ENCODE assay signal across 8 cellular contexts in genomic region chr2:98608962-98609604, GRCh38. TPM values are rescaled to one million over a fixed set of nuclear protein-coding genes. Genes with fewer than 3 reads are reported as not detected.
DNase-seq lines count a peak whose midpoint lies in the region; ATAC-seq and TF ChIP-seq lines count a peak whose summit lies in the region.

No MANE protein-coding gene starts in this region.

- peak overlapping the region; percentile 91 for H3K9ac ChIP-seq in OCI-LY3 (ENCODE audit: low read length)

- H4K20me1 ChIP-seq in OCI-LY3 (ENCODE audit: insufficient read depth, low read length): peaks cover 26% of the 10 kb centered on the region

- H3K9me3 ChIP-seq in OCI-LY3 (ENCODE audit: insufficient read depth, low read length) (no peaks in the 10 kb centered on the region), right lobe of liver (no peaks in the 10 kb centered on the region), tibial nerve (no peaks in the 10 kb centered on the region)

- peaks cover 34% of the 10 kb centered on the region for H3K4me1 ChIP-seq in OCI-LY3 (ENCODE audit: low read length)
- H3K4me1 ChIP-seq in right lobe of liver: peaks cover 0 to 34% (median 14%) of the 10 kb centered on the region in 4 donors
- H3K4me1 ChIP-seq in tibial nerve: peaks cover 0 to 68% (median 38%) of the 10 kb centered on the region in 4 donors

- H3K79me2 ChIP-seq in OCI-LY3 (ENCODE audit: low read length): peaks cover 74% of the 10 kb centered on the region

- H3K27me3 ChIP-seq in OCI-LY3 (ENCODE audit: low read depth, low read length) (no peaks in the 10 kb centered on the region), right lobe of liver (no peaks in the 10 kb centered on the region), tibial nerve (no peaks in the 10 kb centered on the region)

- H3K4me3 ChIP-seq in AG09309 (ENCODE audit: control insufficient read depth, low read depth, low read length) (peak overlapping the region; percentile 96), OCI-LY3 (ENCODE audit: low read length) (peak overlapping the region; percentile 91), coronary artery (peak overlapping the region; percentile 99), right lobe of liver (peak overlapping the region; percentile 90 to 95 (median 92)), tibial nerve (peak overlapping the region; percentile 63 to 87 (median 78))

- 3% methylated on average over 18 of the region's 29 CpGs for WGBS in right lobe of liver (ENCODE audit: insufficient coverage, low coverage, low lambda C conversion rate, missing lambda C conversion rate)
- WGBS in tibial nerve, 2 donors: 1 to 2% methylated on average over 24 to 29 of the region's 29 CpGs

- no peak for TF ChIP-seq CTCF in AG09309 (IDR thresholded peaks at IDR 0.05; ENCODE audit: control insufficient read depth, insufficient read depth, low read depth, low read length, missing control alignments)
- TF ChIP-seq CTCF in OCI-LY3 (IDR thresholded peaks at IDR 0.05; ENCODE audit: low read depth, low read length): no peak
- TF ChIP-seq CTCF in coronary artery (IDR thresholded peaks at IDR 0.05): no peak
- no peak for TF ChIP-seq CTCF in right lobe of liver (IDR thresholded peaks at IDR 0.05)
- no peak for TF ChIP-seq CTCF in tibial nerve (IDR thresholded peaks at IDR 0.05)

- H3K36me3 ChIP-seq in OCI-LY3 (replicated peaks; ENCODE audit: low read depth, low read length) (peaks cover 27% of the 10 kb centered on the region), right lobe of liver (peaks cover 0 to 37% (median 15%) of the 10 kb centered on the region in 4 donors), tibial nerve (peaks cover 0 to 34% (median 0%) of the 10 kb centered on the region in 3 donors)

- H3K27ac ChIP-seq in OCI-LY3 (ENCODE audit: low read length) (peak overlapping the region; percentile 37), coronary artery (peak overlapping the region; percentile 94 to 97), right lobe of liver (peak overlapping the region; percentile 92 to 94 (median 93)), tibial nerve (peak overlapping the region; percentile 89 to 99 (median 94))

- peak overlapping the region; percentile 83; the same call in 1 of the 2 replicates for H2AFZ ChIP-seq in OCI-LY3 (ENCODE audit: low read depth, low read length)

- DNase-seq in AG09309 (ENCODE audit: low read depth) (no peak), coronary artery (ENCODE audit: low spot score) (no peak), right lobe of liver (peak in 1 of 3 donors; percentile 41), tibial nerve (ENCODE audit: low spot score in 2 of 2) (no peak), NCI-H510A (lab: John Stamatoyannopoulos, UW) (no peak), NCI-H2081 treated with DMSO at 0.1 percent for 48 hours (lab: John Stamatoyannopoulos, UW) (no peak)

- no peak for TF ChIP-seq EP300 in tibial nerve (IDR thresholded peaks at IDR 0.05)

- intact Hi-C loops in right lobe of liver (cut with DNase I): no loop called here

- TF ChIP-seq POLR2A in right lobe of liver (IDR thresholded peaks at IDR 0.05) (no peak), tibial nerve (IDR thresholded peaks at IDR 0.05) (no peak)

- ATAC-seq in GM19395 (IDR thresholded peaks at IDR 0.05; ENCODE audit: unreplicated experiment) (peak; percentile 13), right lobe of liver (peak; percentile 26 to 49 (median 36))

- peak overlapping the region; percentile 91 for H3K4me2 ChIP-seq in OCI-LY3 (ENCODE audit: low read length)

RNA-seq across cellular contexts. Expression of gene UNC50, which starts 0.7 kb away (rescaled TPM):
- total RNA-seq in right lobe of liver (10 to 100 TPM; 19.6 to 30.5 (median 22.7) TPM), tibial nerve (10 to 100 TPM; 45.3 to 64.9 (median 56.7) TPM)

RNA-seq across cellular contexts. Expression of gene COA5, which starts 0.8 kb away (rescaled TPM):
- total RNA-seq in right lobe of liver (10 to 100 TPM; 12.9 to 23.0 (median 16.7) TPM), tibial nerve (10 to 100 TPM; 23.1 to 46.8 (median 33.7) TPM)

Comparison
In these comparisons a context has a peak if more than half of its experiments do, and no peak if none do; other contexts are left out.
1. H3K27ac ChIP-seq: peak in every context shown above with its lines; median percentile 96 in coronary artery; 94 in tibial nerve; 93 in right lobe of liver; 37 in OCI-LY3.